Comparison of ENCODE assay signal across 24 cellular contexts in the genomic region with DNA sequence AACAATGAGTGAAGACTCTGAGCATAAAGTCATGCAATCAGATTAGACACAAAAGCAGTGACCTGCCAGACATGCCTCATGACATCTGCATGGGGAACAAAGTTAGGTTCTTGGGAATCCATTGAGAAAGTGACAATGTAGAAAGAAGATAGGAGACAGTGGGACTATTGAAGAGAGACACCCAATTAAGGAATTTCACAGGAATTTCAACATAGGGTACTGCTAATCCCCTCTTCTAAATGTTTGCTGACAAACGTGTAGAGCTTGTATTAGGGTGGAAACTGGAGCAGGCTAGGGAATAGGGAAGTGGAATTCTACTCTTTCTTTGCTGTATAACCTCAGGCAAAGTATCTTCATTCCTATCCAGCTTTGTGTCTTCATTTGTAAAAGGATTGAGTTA.
"Had no signal": no experiment of that assay in that cellular context is flagged by ENCODE, and none has a peak within 500 bp of the region (broad histone marks: within the 10 kb centered on the region; RNA-seq: fewer than 3 reads in every experiment).

No MANE protein-coding gene starts in this region.

- H3K9me3 Mint-ChIP-seq: type B pancreatic cell had no signal

- FAIRE-seq: frontal cortex, keratinocyte had no signal

- H3K36me3 Mint-ChIP-seq: naive thymus-derived CD4-positive, alpha-beta T cell; stimulated activated memory B cell treated with anti-CD40 and anti-IgM and Interleukin-4, amounts not matched to agents 10 μg/mL and 1 μg/mL and 100 μg/mL, for 72 hours had no signal

- H3K27ac ChIP-seq: lower lobe of right lung, prostate gland, right atrium auricular region, testis, tibial artery had no signal

- H3K27ac Mint-ChIP-seq: effector memory CD8-positive, alpha-beta T cell; memory B cell; mesothelial cell of epicardium; naive thymus-derived CD4-positive, alpha-beta T cell; nephron; stimulated activated memory B cell treated with anti-CD40 and anti-IgM and Interleukin-4, amounts not matched to agents 10 μg/mL and 1 μg/mL and 100 μg/mL, for 72 hours; type B pancreatic cell had no signal

- H3K4me3 ChIP-seq: lower lobe of right lung, mucosa of descending colon, prostate gland, right atrium auricular region, testis, tibial artery had no signal

- H3K4me1 ChIP-seq: lower lobe of right lung, prostate gland, right atrium auricular region, testis had no signal

- H3K4me1 Mint-ChIP-seq: memory B cell; naive thymus-derived CD4-positive, alpha-beta T cell; nephron; stimulated activated memory B cell treated with anti-CD40 and anti-IgM and Interleukin-4, amounts not matched to agents 10 μg/mL and 1 μg/mL and 100 μg/mL, for 72 hours had no signal

- H3K27me3 Mint-ChIP-seq: effector memory CD8-positive, alpha-beta T cell; memory B cell; stimulated activated memory B cell treated with anti-CD40 and anti-IgM and Interleukin-4, amounts not matched to agents 10 μg/mL and 1 μg/mL and 100 μg/mL, for 72 hours had no signal

- H3K27me3 ChIP-seq: right atrium auricular region, testis, tibial artery had no signal

- H3K36me3 ChIP-seq: lower lobe of right lung, prostate gland, right atrium auricular region, tibial artery had no signal

- DNase-seq: cortex of kidney; effector memory CD8-positive, alpha-beta T cell; head of caudate nucleus; left ventricle myocardium superior; lower lobe of right lung; mucosa of descending colon; naive thymus-derived CD4-positive, alpha-beta T cell; nucleus accumbens; stimulated activated CD4-positive, alpha-beta T cell treated with anti-CD3 and anti-CD28 coated beads, Interleukin-2, amount 100 ng/mL, for 24 hours; stimulated activated CD4-positive, alpha-beta T cell treated with anti-CD3 and anti-CD28 coated beads, Interleukin-4, amount 100 ng/mL, for 4 hours; stimulated activated naive CD8-positive, alpha-beta T cell treated with anti-CD3 and anti-CD28 coated beads, Interleukin-15, Interleukin-2, amounts not matched to agents 100 U/mL and 50 U/mL, for 24 hours; substantia nigra; testis; tibial artery had no signal

- H3K9me3 ChIP-seq: prostate gland, right atrium auricular region, testis, tibial artery had no signal

- H3K4me3 Mint-ChIP-seq: effector memory CD8-positive, alpha-beta T cell; memory B cell; mesothelial cell of epicardium; naive thymus-derived CD4-positive, alpha-beta T cell; nephron; stimulated activated memory B cell treated with anti-CD40 and anti-IgM and Interleukin-4, amounts not matched to agents 10 μg/mL and 1 μg/mL and 100 μg/mL, for 72 hours; type B pancreatic cell had no signal

- ATAC-seq: effector memory CD8-positive, alpha-beta T cell; left ventricle myocardium superior; lower lobe of right lung; mucosa of descending colon; naive thymus-derived CD4-positive, alpha-beta T cell; sciatic nerve; stimulated activated memory B cell treated with anti-CD40 and anti-IgM and Interleukin-4, amounts not matched to agents 10 μg/mL and 1 μg/mL and 100 μg/mL, for 72 hours; stimulated activated naive CD8-positive, alpha-beta T cell treated with anti-CD3 and anti-CD28 coated beads, Interleukin-15, Interleukin-2, amounts not matched to agents 100 U/mL and 50 U/mL, for 24 hours had no signal
